15 cellular contexts compared by ENCODE assay signal in genomic region chr18:73861771-73862170, GRCh38.
DNase-seq lines count a peak whose midpoint lies in the region; ATAC-seq and TF ChIP-seq lines count a peak whose summit lies in the region.
"Had no signal": no experiment of that assay in that cellular context is flagged by ENCODE, and none has a peak within 500 bp of the region (broad histone marks: within the 10 kb centered on the region; RNA-seq: fewer than 3 reads in every experiment).

No MANE protein-coding gene starts in this region.

- H3K27me3 ChIP-seq in BLaER1 (no peaks in the 10 kb centered on the region), DND-41 (ENCODE audit: insufficient read depth, low read length, poor library complexity) (no peaks in the 10 kb centered on the region), MM.1S (replicated peaks; ENCODE audit: insufficient read depth, low read length) (no peaks in the 10 kb centered on the region), brain microvascular endothelial cell (replicated peaks) (no peaks in the 10 kb centered on the region)

- H4K20me1 ChIP-seq in BLaER1: no peaks in the 10 kb centered on the region
- H4K20me1 ChIP-seq in DND-41 (ENCODE audit: insufficient read depth, low read length): no peaks in the 10 kb centered on the region
- H4K20me1 ChIP-seq in MM.1S (ENCODE audit: insufficient read depth, low read length): no peaks in the 10 kb centered on the region

- H3K79me2 ChIP-seq in DND-41 (ENCODE audit: insufficient read depth, low read length) (no peaks in the 10 kb centered on the region), MM.1S (ENCODE audit: low read length) (no peaks in the 10 kb centered on the region)

- peak overlapping the region; percentile 70 for H3K4me2 ChIP-seq in BLaER1
- H3K4me2 ChIP-seq in DND-41 (ENCODE audit: insufficient read depth, low read length): 0 out of 2 replicates have a peak overlapping the region, but pooled peaks have one; percentile 15
- H3K4me2 ChIP-seq in MM.1S (ENCODE audit: low read depth, low read length): no peak overlapping the region

- in situ Hi-C loops in brain microvascular endothelial cell (cut with HindIII; ENCODE audit: low pct_ligation_motif_present, low sequenced_read_pairs): no loop called here

- H3K27ac ChIP-seq in BLaER1 (peak overlapping the region; percentile 70), DND-41 (ENCODE audit: low read length) (peak overlapping the region; percentile 69), MM.1S (ENCODE audit: low read length) (peak overlapping the region; percentile 21; the same call in 1 of the 2 replicates), brain microvascular endothelial cell (no peak overlapping the region)
- H3K27ac ChIP-seq: C4-2B had no signal

- H3K36me3 ChIP-seq in BLaER1 (no peaks in the 10 kb centered on the region), DND-41 (ENCODE audit: insufficient read depth, low read length) (no peaks in the 10 kb centered on the region), MM.1S (replicated peaks; ENCODE audit: insufficient read depth, low read length) (no peaks in the 10 kb centered on the region), brain microvascular endothelial cell (replicated peaks) (no peaks in the 10 kb centered on the region)
- H3K36me3 ChIP-seq: HAP-1 had no signal

- H3K4me3 ChIP-seq in BLaER1 (no peak overlapping the region), DND-41 (ENCODE audit: low read depth in 1 of 2, low read length in 2 of 2) (no peak overlapping the region), MM.1S (ENCODE audit: low read length) (no peak overlapping the region), brain microvascular endothelial cell (ENCODE audit: low read depth, low read length) (no peak overlapping the region)
- H3K4me3 ChIP-seq: HAP-1, K562 had no signal

- H3F3A ChIP-seq in MM.1S (ENCODE audit: insufficient read depth, low read length): 0 out of 2 replicates have a peak, but pooled peaks cover 3% of the 10 kb centered on the region

- H3K4me1 ChIP-seq in BLaER1 (peaks cover 28% of the 10 kb centered on the region), DND-41 (ENCODE audit: insufficient read depth, low read length) (peaks cover 25% of the 10 kb centered on the region), MM.1S (ENCODE audit: low read length) (peaks cover 14% of the 10 kb centered on the region)
- H3K4me1 ChIP-seq: HAP-1 had no signal

- TF ChIP-seq CTCF in DND-41 (IDR thresholded peaks at IDR 0.05; ENCODE audit: borderline replicate concordance, extremely low read depth, low read length, poor library complexity, severe bottlenecking) (no peak), MM.1S (IDR thresholded peaks at IDR 0.05; ENCODE audit: low read length) (no peak), brain microvascular endothelial cell (IDR thresholded peaks at IDR 0.05; ENCODE audit: low read depth, low read length, missing control alignments) (no peak)

- no peaks in the 10 kb centered on the region for H3K9me3 ChIP-seq in BLaER1
- H3K9me3 ChIP-seq in DND-41 (ENCODE audit: insufficient read depth, low read length, severe bottlenecking): peaks cover 2% of the 10 kb centered on the region
- H3K9me3 ChIP-seq in MM.1S (replicated peaks; ENCODE audit: insufficient read depth, low read length): no peaks in the 10 kb centered on the region
- H3K9me3 ChIP-seq: HAP-1 had no signal

- peak; percentile 90 for ATAC-seq in DND-41 (ENCODE audit: insufficient read depth, low read depth)
- ATAC-seq: K562 had no signal

- peak overlapping the region; percentile 36; the same call in 1 of the 2 replicates for H2AFZ ChIP-seq in DND-41 (ENCODE audit: low read depth, low read length)
- H2AFZ ChIP-seq in MM.1S (ENCODE audit: low read length): 0 out of 2 replicates have a peak overlapping the region, but pooled peaks have one; percentile 1

- H3K9me2 ChIP-seq in MM.1S (replicated peaks; ENCODE audit: insufficient read depth, low read length): no peaks in the 10 kb centered on the region

- H3K9ac ChIP-seq in BLaER1 (no peak overlapping the region), DND-41 (ENCODE audit: low read depth, low read length) (peak overlapping the region; percentile 5; the same call in 1 of the 2 replicates), MM.1S (ENCODE audit: low read length) (no peak overlapping the region)

- peak; percentile 54 for DNase-seq in DND-41
- peak; percentile 76 for DNase-seq in MM.1S
- DNase-seq in RPMI7951 (ENCODE audit: low read depth): peak; percentile 29
- DNase-seq in brain microvascular endothelial cell: no peak
- no peak for DNase-seq in NCI-H1417 treated with DMSO at 0.1 percent for 48 hours (lab: John Stamatoyannopoulos, UW)
- DNase-seq in NCI-H510A (lab: John Stamatoyannopoulos, UW): no peak
- DNase-seq: ACHN; CD4-positive, alpha-beta memory T cell; DMS153; DMS79 treated with DMSO at 0.1 percent for 48 hours; GDM1 had no signal

Comparison
In these comparisons a context has a peak if more than half of its experiments do, and no peak if none do; other contexts are left out.
1. DNase-seq: peak in DND-41 (single experiment), MM.1S (single experiment) and RPMI7951 (single experiment); none in brain microvascular endothelial cell (single experiment), NCI-H1417 treated with DMSO at 0.1 percent for 48 hours (single experiment) and NCI-H510A (single experiment).